ENCODE assay signal across 2 cellular contexts in genomic region chr10:68385740-68386139, GRCh38.
A peak's percentile ranks its signal among the peaks of the same experiment; 100 is the strongest.
TF ChIP-seq lines count a peak whose summit lies in the region.

No MANE protein-coding gene starts in this region.

TF ChIP-seq in IMR-90, 13 proteins besides CTCF, POLR2A, EP300 and RAD21:
- TF ChIP-seq MAFK (IDR thresholded peaks at IDR 0.05; ENCODE audit: low read depth, low read length) = no peak
- peak; percentile 86 for TF ChIP-seq CEBPB (IDR thresholded peaks at IDR 0.05; ENCODE audit: low read depth, low read length)

TF ChIP-seq in K562, 482 proteins besides CTCF, POLR2A, EP300 and RAD21:
- TF ChIP-seq AFF4 (CRISPR knock-in tag; IDR thresholded peaks at IDR 0.05) = no peak
- peak; percentile 77 for TF ChIP-seq CEBPB (tag; IDR thresholded peaks at IDR 0.05)
- TF ChIP-seq, protein P1, sequence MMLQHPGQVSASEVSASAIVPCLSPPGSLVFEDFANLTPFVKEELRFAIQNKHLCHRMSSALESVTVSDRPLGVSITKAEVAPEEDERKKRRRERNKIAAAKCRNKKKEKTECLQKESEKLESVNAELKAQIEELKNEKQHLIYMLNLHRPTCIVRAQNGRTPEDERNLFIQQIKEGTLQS (IDR thresholded peaks at IDR 0.05) = peak; percentile 77
- TF ChIP-seq, protein P1 (CRISPR knock-in tag; conservative IDR thresholded peaks at IDR 0.05) = no peak
- TF ChIP-seq CEBPG (CRISPR knock-in tag; IDR thresholded peaks at IDR 0.05) = no peak
- TF ChIP-seq CEBPG (tag; conservative IDR thresholded peaks at IDR 0.05 in 1 of 2, IDR thresholded peaks at IDR 0.05 in 1 of 2) = peak; percentile 89 to 90
